24 cellular contexts compared by ENCODE assay signal in genomic region chr1:6130036-6130435, GRCh38. TPM values are rescaled to one million over a fixed set of nuclear protein-coding genes. Genes with fewer than 3 reads are reported as not detected.
"Had no signal": no experiment of that assay in that cellular context is flagged by ENCODE, and none has a peak within 500 bp of the region (broad histone marks: within the 10 kb centered on the region; RNA-seq: fewer than 3 reads in every experiment).

No MANE protein-coding gene starts in this region.

- H3K4me3 ChIP-seq: breast epithelium, colonic mucosa, hepatocyte, SJCRH30, stomach, tibial artery had no signal

- H3K27ac Mint-ChIP-seq: activated CD4-positive, alpha-beta memory T cell treated with anti-CD3 and anti-CD28 coated beads for 36 hours; activated CD4-positive, alpha-beta T cell treated with anti-CD3 and anti-CD28 coated beads, Interleukin-2, amount 10 ng/mL, durations not matched to agents 24 days and 14 days; activated naive CD4-positive, alpha-beta T cell treated with anti-CD3 and anti-CD28 coated beads for 36 hours; activated T-helper 1 cell treated with anti-CD3 and anti-CD28 coated beads, Interleukin-12 subunit alpha, Interleukin-12 subunit beta, Interleukin-2, Interleukin-4 antibody, amounts not matched to agents 30 ng/mL and 10 ng/mL and 1 ng/mL, durations not matched to agents 14 hours and 24 hours and 36 hours had no signal

- H3K4me3 Mint-ChIP-seq: activated CD4-positive, alpha-beta memory T cell treated with anti-CD3 and anti-CD28 coated beads for 36 hours; activated CD4-positive, alpha-beta T cell treated with anti-CD3 and anti-CD28 coated beads, Interleukin-2, amount 10 ng/mL, durations not matched to agents 24 days and 14 days; activated naive CD4-positive, alpha-beta T cell treated with anti-CD3 and anti-CD28 coated beads for 36 hours; activated T-helper 1 cell treated with anti-CD3 and anti-CD28 coated beads, Interleukin-12 subunit alpha, Interleukin-12 subunit beta, Interleukin-2, Interleukin-4 antibody, amounts not matched to agents 30 ng/mL and 10 ng/mL and 1 ng/mL, durations not matched to agents 14 hours and 24 hours and 36 hours; stimulated activated naive B cell treated with anti-CD40 and anti-IgM and Interleukin-4, amounts not matched to agents 10 μg/mL and 1 μg/mL and 100 μg/mL, for 72 hours had no signal

- H3K9me3 ChIP-seq: colonic mucosa had no signal

- H3K27me3 Mint-ChIP-seq: activated CD4-positive, alpha-beta T cell treated with anti-CD3 and anti-CD28 coated beads, Interleukin-2, amount 10 ng/mL, durations not matched to agents 24 days and 14 days had no signal

- H3K4me1 ChIP-seq: breast epithelium, colonic mucosa, SJCRH30 had no signal

- DNase-seq: activated CD4-positive, alpha-beta memory T cell treated with anti-CD3 and anti-CD28 coated beads for 36 hours; activated CD4-positive, alpha-beta T cell treated with anti-CD3 and anti-CD28 coated beads, Interleukin-2, amount 10 ng/mL, durations not matched to agents 24 days and 14 days; activated CD4-positive, CD25-positive, alpha-beta regulatory T cell treated with anti-CD3 and anti-CD28 coated beads, Interleukin-2, amount 50 U/mL, for 72 hours; activated CD8-positive, alpha-beta memory T cell treated with anti-CD3 and anti-CD28 coated beads, Interleukin-2, amount 50 U/mL, for 4 hours; activated effector memory CD4-positive, alpha-beta T cell treated with anti-CD3 and anti-CD28 coated beads, Interleukin-2, amount 50 U/mL, for 16 hours; activated naive CD4-positive, alpha-beta T cell treated with anti-CD3 and anti-CD28 coated beads for 36 hours; activated T-cell treated with anti-CD3 and anti-CD28 coated beads, Interleukin-2, amount 50 U/mL, for 1 hour; amygdala; colonic mucosa; effector CD8-positive, alpha-beta T cell; mammary epithelial cell; naive B cell; SJCRH30; stimulated activated CD4-positive, alpha-beta T cell treated with anti-CD3 and anti-CD28 coated beads, Interleukin-2, amount 100 ng/mL, for 24 hours; stimulated activated naive B cell treated with anti-CD40 and anti-IgM and Interleukin-4, amounts not matched to agents 10 μg/mL and 1 μg/mL and 100 μg/mL, for 72 hours; stomach; T-helper 2 cell; tibial artery had no signal

- H3K27me3 ChIP-seq: colonic mucosa, hepatocyte had no signal

- H3K9me3 Mint-ChIP-seq: activated CD4-positive, alpha-beta T cell treated with anti-CD3 and anti-CD28 coated beads, Interleukin-2, amount 10 ng/mL, durations not matched to agents 24 days and 14 days had no signal

- H3K36me3 ChIP-seq: breast epithelium, colonic mucosa, SJCRH30, stomach, tibial artery had no signal

- H3K27ac ChIP-seq: breast epithelium, colonic mucosa, epithelial cell of prostate, hepatocyte, SJCRH30, stomach, tibial artery had no signal

- H3K4me1 Mint-ChIP-seq: activated CD4-positive, alpha-beta T cell treated with anti-CD3 and anti-CD28 coated beads, Interleukin-2, amount 10 ng/mL, durations not matched to agents 24 days and 14 days had no signal

- ATAC-seq: sciatic nerve; SK-N-SH treated with all-trans-retinoic acid at 6 μM for 48 hours; stimulated activated naive B cell treated with anti-CD40 and anti-IgM and Interleukin-4, amounts not matched to agents 10 μg/mL and 1 μg/mL and 100 μg/mL, for 72 hours had no signal

- H3K36me3 Mint-ChIP-seq: activated CD4-positive, alpha-beta memory T cell treated with anti-CD3 and anti-CD28 coated beads for 36 hours had no signal

RNA-seq across cellular contexts. Expression of gene CHD5, which starts 50.1 kb away (rescaled TPM):
- polyA plus RNA-seq: hepatocyte had no signal
